In genomic region chr7:157076466-157076865, GRCh38 we compare ENCODE assay signal across 19 cellular contexts.
"Had no signal": no experiment of that assay in that cellular context is flagged by ENCODE, and none has a peak within 500 bp of the region (broad histone marks: within the 10 kb centered on the region; RNA-seq: fewer than 3 reads in every experiment).

No MANE protein-coding gene starts in this region.

- H3K27ac ChIP-seq: colonic mucosa, dorsolateral prefrontal cortex, esophagus muscularis mucosa, foreskin keratinocyte, gastroesophageal sphincter, heart left ventricle, hepatocyte, left lung, lower lobe of right lung had no signal

- DNase-seq: colonic mucosa; dermis blood vessel endothelial cell; dorsolateral prefrontal cortex; effector CD4-positive, alpha-beta T cell; effector memory CD4-positive, alpha-beta T cell; foreskin keratinocyte; heart left ventricle; hypothalamus; immature natural killer cell; left cardiac atrium; left lung; left ventricle myocardium superior; lower lobe of right lung; mesenchymal stem cell; mucosa of descending colon; naive B cell had no signal

- H3K4me3 ChIP-seq: colonic mucosa, dorsolateral prefrontal cortex, esophagus muscularis mucosa, gastroesophageal sphincter, heart left ventricle, hepatocyte, left lung, lower lobe of right lung, mucosa of descending colon had no signal
